In the genomic region with DNA sequence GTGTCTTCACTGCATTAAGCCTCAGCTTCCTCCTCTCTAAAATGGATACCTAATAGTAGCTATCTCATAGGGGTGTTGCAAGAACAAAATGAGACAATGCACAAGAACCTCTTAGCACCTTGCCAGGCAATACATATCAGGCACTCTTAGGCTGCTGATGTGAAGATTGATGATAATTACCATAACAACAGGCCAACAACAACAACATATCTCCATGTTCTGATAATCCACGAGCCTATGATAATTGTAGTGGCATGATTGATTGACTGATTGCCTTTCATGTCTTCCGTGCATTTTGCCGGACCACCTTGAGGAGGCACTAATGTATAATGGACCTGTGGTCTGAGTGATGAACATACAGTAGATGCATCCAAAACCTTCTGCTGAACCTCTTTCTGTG, we compare ENCODE assay signal across 23 cellular contexts. TPM values are rescaled to one million over a fixed set of nuclear protein-coding genes. Genes with fewer than 3 reads are reported as not detected.
"Had no signal": no experiment of that assay in that cellular context is flagged by ENCODE, and none has a peak within 500 bp of the region (broad histone marks: within the 10 kb centered on the region; RNA-seq: fewer than 3 reads in every experiment).

No MANE protein-coding gene starts in this region.

- FAIRE-seq: frontal cortex, islet of Langerhans, pancreas had no signal

- H3K27ac Mint-ChIP-seq: natural killer cell treated with Interleukin-12 subunit alpha and Interleukin-12 subunit beta and Interleukin-15 and Interleukin-18, amount 100 ng/mL, for 72 hours; stimulated activated memory B cell treated with anti-CD40 and anti-IgM and Interleukin-4, amounts not matched to agents 10 μg/mL and 1 μg/mL and 100 μg/mL, for 72 hours; stimulated activated naive CD8-positive, alpha-beta T cell treated with anti-CD3 and anti-CD28 coated beads, Interleukin-15, Interleukin-2, amounts not matched to agents 100 ng/mL and 50 ng/mL, for 24 hours had no signal

- DNase-seq: effector CD4-positive, alpha-beta T cell; heart right ventricle; hypothalamus; kidney glomerular epithelial cell; occipital lobe; pancreas; right cardiac atrium; stimulated activated CD4-positive, alpha-beta T cell treated with anti-CD3 and anti-CD28 coated beads, Interleukin-4, amount 100 ng/mL, for 1 hour; stimulated activated CD8-positive, alpha-beta memory T cell treated with anti-CD3 and anti-CD28 coated beads, Interleukin-4, amount 100 ng/mL, for 48 hours; upper lobe of right lung had no signal

- H3K27ac ChIP-seq: coronary artery, heart right ventricle, pancreas, tibial nerve, upper lobe of right lung had no signal

- H3K4me3 ChIP-seq: coronary artery, heart right ventricle, pancreas, tibial nerve, upper lobe of right lung had no signal

- H3K9me3 ChIP-seq: heart right ventricle, pancreas, upper lobe of right lung had no signal

- H3K36me3 Mint-ChIP-seq: natural killer cell treated with Interleukin-12 subunit alpha and Interleukin-12 subunit beta and Interleukin-15 and Interleukin-18, amount 100 ng/mL, for 72 hours; stimulated activated memory B cell treated with anti-CD40 and anti-IgM and Interleukin-4, amounts not matched to agents 10 μg/mL and 1 μg/mL and 100 μg/mL, for 72 hours had no signal

- H3K9me3 Mint-ChIP-seq: natural killer cell treated with Interleukin-12 subunit alpha and Interleukin-12 subunit beta and Interleukin-15 and Interleukin-18, amount 100 ng/mL, for 72 hours; stimulated activated memory B cell treated with anti-CD40 and anti-IgM and Interleukin-4, amounts not matched to agents 10 μg/mL and 1 μg/mL and 100 μg/mL, for 72 hours had no signal

- H3K27me3 ChIP-seq: tibial nerve had no signal

- ATAC-seq: esophagus mucosa; heart right ventricle; natural killer cell treated with Interleukin-12 subunit alpha and Interleukin-12 subunit beta and Interleukin-15 and Interleukin-18, amount 100 ng/mL, for 72 hours; pancreas; right cardiac atrium; stimulated activated memory B cell treated with anti-CD40 and anti-IgM and Interleukin-4, amounts not matched to agents 10 μg/mL and 1 μg/mL and 100 μg/mL, for 72 hours; upper lobe of right lung had no signal

- H3K4me3 Mint-ChIP-seq: natural killer cell treated with Interleukin-12 subunit alpha and Interleukin-12 subunit beta and Interleukin-15 and Interleukin-18, amount 100 ng/mL, for 72 hours; stimulated activated memory B cell treated with anti-CD40 and anti-IgM and Interleukin-4, amounts not matched to agents 10 μg/mL and 1 μg/mL and 100 μg/mL, for 72 hours; stimulated activated naive CD8-positive, alpha-beta T cell treated with anti-CD3 and anti-CD28 coated beads, Interleukin-15, Interleukin-2, amounts not matched to agents 100 ng/mL and 50 ng/mL, for 24 hours had no signal

- H3K4me1 ChIP-seq: heart right ventricle, pancreas, tibial nerve, upper lobe of right lung had no signal

- H3K36me3 ChIP-seq: heart right ventricle, pancreas, tibial nerve, upper lobe of right lung had no signal

- H3K4me1 Mint-ChIP-seq: stimulated activated memory B cell treated with anti-CD40 and anti-IgM and Interleukin-4, amounts not matched to agents 10 μg/mL and 1 μg/mL and 100 μg/mL, for 72 hours had no signal

RNA-seq across cellular contexts. Expression of gene WSCD2, which starts 50.7 kb away (rescaled TPM):
- total RNA-seq: dermis microvascular lymphatic vessel endothelial cell; fibroblast of lung; glomerular endothelial cell; lung microvascular endothelial cell; natural killer cell treated with Interleukin-12 subunit alpha and Interleukin-12 subunit beta and Interleukin-15 and Interleukin-18, amount 100 ng/mL, for 72 hours; progenitor cell of endocrine pancreas had no signal
- polyA plus RNA-seq: fibroblast of lung had no signal
